In genomic region chr1:1063261-1063944, GRCh38 we compare ENCODE assay signal across 11 cellular contexts. TPM values are rescaled to one million over a fixed set of nuclear protein-coding genes. Genes with fewer than 3 reads are reported as not detected.
A peak's percentile ranks its signal among the peaks of the same experiment; 100 is the strongest.
DNase-seq lines count a peak whose midpoint lies in the region; ATAC-seq and TF ChIP-seq lines count a peak whose summit lies in the region.
"Had no signal": no experiment of that assay in that cellular context is flagged by ENCODE, and none has a peak within 500 bp of the region (broad histone marks: within the 10 kb centered on the region; RNA-seq: fewer than 3 reads in every experiment).

No MANE protein-coding gene starts in this region.

- H3K27ac ChIP-seq in neural progenitor cell, result no peak overlapping the region
- H3K27ac ChIP-seq: body of pancreas, heart left ventricle, upper lobe of right lung had no signal

- no peak for DNase-seq in activated CD4-positive, alpha-beta T cell treated with anti-CD3 and anti-CD28 coated beads for 36 hours
- no peak for DNase-seq in activated CD4-positive, alpha-beta T cell treated with anti-CD3 and anti-CD28 coated beads, Interleukin-2, amount 50 U/mL, for 4 hours
- DNase-seq in activated T-helper 2 cell treated with anti-CD3 and anti-CD28 coated beads, Interferon-gamma antibody, Interleukin-2, Interleukin-4, amounts not matched to agents 10 μg/mL and 5 μg/mL and 100 μg/mL, durations not matched to agents 14 hours and 24 hours and 36 hours (ENCODE audit: low spot score), result no peak
- DNase-seq in neural progenitor cell (ENCODE audit: low spot score), result no peak
- DNase-seq in MG63, result no peak
- DNase-seq in HCEC 1CT, result no peak

- H3K27ac Mint-ChIP-seq in activated CD4-positive, alpha-beta T cell treated with anti-CD3 and anti-CD28 coated beads for 36 hours, result peak overlapping the region; percentile 79
- peak overlapping the region; percentile 42 for H3K27ac Mint-ChIP-seq in activated T-helper 2 cell treated with anti-CD3 and anti-CD28 coated beads, Interferon-gamma antibody, Interleukin-2, Interleukin-4, amounts not matched to agents 10 μg/mL and 5 μg/mL and 100 μg/mL, durations not matched to agents 14 hours and 24 hours and 36 hours
- H3K27ac Mint-ChIP-seq in neural progenitor cell, result no peak overlapping the region

- H3K9me3 ChIP-seq in neural progenitor cell (ENCODE audit: low read depth) (no peaks in the 10 kb centered on the region), MG63 (no peaks in the 10 kb centered on the region)
- H3K9me3 ChIP-seq: body of pancreas, heart left ventricle, upper lobe of right lung had no signal

- peaks cover 11% of the 10 kb centered on the region for H3K27me3 Mint-ChIP-seq in activated CD4-positive, alpha-beta T cell treated with anti-CD3 and anti-CD28 coated beads for 36 hours
- peaks cover 20% of the 10 kb centered on the region for H3K27me3 Mint-ChIP-seq in activated T-helper 2 cell treated with anti-CD3 and anti-CD28 coated beads, Interferon-gamma antibody, Interleukin-2, Interleukin-4, amounts not matched to agents 10 μg/mL and 5 μg/mL and 100 μg/mL, durations not matched to agents 14 hours and 24 hours and 36 hours (ENCODE audit: low read depth)
- H3K27me3 Mint-ChIP-seq in neural progenitor cell (ENCODE audit: insufficient read depth, low read depth), result peaks cover 18% of the 10 kb centered on the region

- POLR2A ChIA-PET in activated CD4-positive, alpha-beta T cell treated with anti-CD3 and anti-CD28 coated beads for 36 hours (lab: Charles Lee), result interaction anchor here (0.6 to 1.2 kb wide), 2 partner anchors 30 to 73 kb away, joined by 3 to 5 read pairs; no protein-coding TSS in a partner anchor

- peaks cover 96% of the 10 kb centered on the region for H3K27me3 ChIP-seq in neural progenitor cell
- H3K27me3 ChIP-seq in MG63, result no peaks in the 10 kb centered on the region

- H4K20me1 ChIP-seq in neural progenitor cell (ENCODE audit: low read depth), result peaks cover 39% of the 10 kb centered on the region

- H3K4me1 Mint-ChIP-seq in activated CD4-positive, alpha-beta T cell treated with anti-CD3 and anti-CD28 coated beads for 36 hours, result peaks cover 36% of the 10 kb centered on the region
- H3K4me1 Mint-ChIP-seq in activated T-helper 2 cell treated with anti-CD3 and anti-CD28 coated beads, Interferon-gamma antibody, Interleukin-2, Interleukin-4, amounts not matched to agents 10 μg/mL and 5 μg/mL and 100 μg/mL, durations not matched to agents 14 hours and 24 hours and 36 hours (ENCODE audit: low read depth), result peaks cover 17% of the 10 kb centered on the region
- H3K4me1 Mint-ChIP-seq in neural progenitor cell, result peaks cover 16% of the 10 kb centered on the region

- no peak overlapping the region for H3K4me2 ChIP-seq in neural progenitor cell

- H3K4me3 Mint-ChIP-seq in activated CD4-positive, alpha-beta T cell treated with anti-CD3 and anti-CD28 coated beads for 36 hours, result peak overlapping the region; percentile 82
- peak overlapping the region; percentile 71 for H3K4me3 Mint-ChIP-seq in activated T-helper 2 cell treated with anti-CD3 and anti-CD28 coated beads, Interferon-gamma antibody, Interleukin-2, Interleukin-4, amounts not matched to agents 10 μg/mL and 5 μg/mL and 100 μg/mL, durations not matched to agents 14 hours and 24 hours and 36 hours (ENCODE audit: low read depth)
- peak overlapping the region; percentile 64 for H3K4me3 Mint-ChIP-seq in neural progenitor cell

- H3K79me2 ChIP-seq in neural progenitor cell (ENCODE audit: low read depth), result no peaks in the 10 kb centered on the region

- peaks cover 13% of the 10 kb centered on the region for H3K4me1 ChIP-seq in neural progenitor cell

- H3K36me3 Mint-ChIP-seq in activated CD4-positive, alpha-beta T cell treated with anti-CD3 and anti-CD28 coated beads for 36 hours (ENCODE audit: low read depth), result peaks cover 25% of the 10 kb centered on the region
- peaks cover 3% of the 10 kb centered on the region for H3K36me3 Mint-ChIP-seq in activated T-helper 2 cell treated with anti-CD3 and anti-CD28 coated beads, Interferon-gamma antibody, Interleukin-2, Interleukin-4, amounts not matched to agents 10 μg/mL and 5 μg/mL and 100 μg/mL, durations not matched to agents 14 hours and 24 hours and 36 hours (ENCODE audit: low read depth)
- H3K36me3 Mint-ChIP-seq in neural progenitor cell, result no peaks in the 10 kb centered on the region

- intact Hi-C loops in activated CD4-positive, alpha-beta T cell treated with anti-CD3 and anti-CD28 coated beads for 36 hours (cut with DNase I, micrococcal nuclease), result loop anchor here in 1 of 2 experiments (2.0 kb wide), 2 partner anchors 31 to 79 kb away; no protein-coding TSS in a partner anchor
- intact Hi-C loops in activated T-helper 2 cell treated with anti-CD3 and anti-CD28 coated beads, Interferon-gamma antibody, Interleukin-2, Interleukin-4, amounts not matched to agents 10 μg/mL and 5 μg/mL and 100 μg/mL, durations not matched to agents 14 hours and 24 hours and 36 hours (cut with micrococcal nuclease), result loop anchor here (2.0 to 10.0 kb wide), 3 partner anchors 41 to 79 kb away; partner anchors contain the start of genes AGRN and C1orf159

- H2AFZ ChIP-seq in neural progenitor cell (replicated peaks), result no peak overlapping the region

- peak; percentile 3 for ATAC-seq in activated CD4-positive, alpha-beta T cell treated with anti-CD3 and anti-CD28 coated beads for 36 hours
- ATAC-seq in HG03280 (IDR thresholded peaks at IDR 0.05; ENCODE audit: unreplicated experiment), result peak; percentile 1
- ATAC-seq in GM21576 (IDR thresholded peaks at IDR 0.05; ENCODE audit: unreplicated experiment), result no peak

- H3K9ac ChIP-seq in neural progenitor cell, result no peak overlapping the region

- TF ChIP-seq CTCF in neural progenitor cell (IDR thresholded peaks at IDR 0.05), result no peak

- H3K36me3 ChIP-seq in neural progenitor cell (no peaks in the 10 kb centered on the region), MG63 (no peaks in the 10 kb centered on the region)
- H3K36me3 ChIP-seq: heart left ventricle, upper lobe of right lung had no signal

- H3K9me3 Mint-ChIP-seq in activated CD4-positive, alpha-beta T cell treated with anti-CD3 and anti-CD28 coated beads for 36 hours (ENCODE audit: low read depth), result no peaks in the 10 kb centered on the region
- no peaks in the 10 kb centered on the region for H3K9me3 Mint-ChIP-seq in activated T-helper 2 cell treated with anti-CD3 and anti-CD28 coated beads, Interferon-gamma antibody, Interleukin-2, Interleukin-4, amounts not matched to agents 10 μg/mL and 5 μg/mL and 100 μg/mL, durations not matched to agents 14 hours and 24 hours and 36 hours
- H3K9me3 Mint-ChIP-seq in neural progenitor cell, result no peaks in the 10 kb centered on the region

- peaks cover 20% of the 10 kb centered on the region for H3F3A ChIP-seq in neural progenitor cell (ENCODE audit: low read depth)

- H3K4me3 ChIP-seq in neural progenitor cell (no peak overlapping the region), MG63 (no peak overlapping the region)
- H3K4me3 ChIP-seq: body of pancreas, heart left ventricle, upper lobe of right lung had no signal

- CTCF ChIA-PET in activated CD4-positive, alpha-beta T cell treated with anti-CD3 and anti-CD28 coated beads for 36 hours (lab: Charles Lee), result interaction anchor here (0.7 to 2.2 kb wide), 8 partner anchors 24 to 244 kb away, joined by 3 to 19 read pairs (median 5); partner anchors contain the start of gene PERM1

RNA-seq across cellular contexts. Expression of gene RNF223, which starts 10.7 kb away (rescaled TPM):
- not detected for total RNA-seq in activated CD4-positive, alpha-beta T cell treated with anti-CD3 and anti-CD28 coated beads for 36 hours
- total RNA-seq in activated T-helper 2 cell treated with anti-CD3 and anti-CD28 coated beads, Interferon-gamma antibody, Interleukin-2, Interleukin-4, amounts not matched to agents 10 μg/mL and 5 μg/mL and 100 μg/mL, durations not matched to agents 14 hours and 24 hours and 36 hours, result not detected in 2 replicates
- total RNA-seq in neural progenitor cell (ENCODE audit: low replicate concordance), result not detected in 2 replicates
- total RNA-seq in MG63 (2014; rRNA removed; shearing (Covaris generic); ENCODE audit: low replicate concordance), result not detected in 2 replicates
- total RNA-seq: heart left ventricle had no signal

RNA-seq across cellular contexts. Expression of gene AGRN, which starts 43.5 kb away (rescaled TPM):
- 10 to 100 TPM; 22.7 to 24.4 TPM for total RNA-seq in activated CD4-positive, alpha-beta T cell treated with anti-CD3 and anti-CD28 coated beads for 36 hours
- total RNA-seq in activated T-helper 2 cell treated with anti-CD3 and anti-CD28 coated beads, Interferon-gamma antibody, Interleukin-2, Interleukin-4, amounts not matched to agents 10 μg/mL and 5 μg/mL and 100 μg/mL, durations not matched to agents 14 hours and 24 hours and 36 hours, result 27.6 and 29.2 TPM in 2 replicates
- total RNA-seq in neural progenitor cell (ENCODE audit: low replicate concordance), result 34.1 and 142 TPM in 2 replicates
- 38.0 and 70.2 TPM in 2 replicates for total RNA-seq in MG63 (2014; rRNA removed; shearing (Covaris generic); ENCODE audit: low replicate concordance)

RNA-seq across cellular contexts. Expression of gene ISG15, which starts 50.1 kb away (rescaled TPM):
- 10 to 100 TPM; 30.5 to 51.7 TPM for total RNA-seq in activated CD4-positive, alpha-beta T cell treated with anti-CD3 and anti-CD28 coated beads for 36 hours
- total RNA-seq in activated T-helper 2 cell treated with anti-CD3 and anti-CD28 coated beads, Interferon-gamma antibody, Interleukin-2, Interleukin-4, amounts not matched to agents 10 μg/mL and 5 μg/mL and 100 μg/mL, durations not matched to agents 14 hours and 24 hours and 36 hours, result 31.9 and 33.8 TPM in 2 replicates
- total RNA-seq in neural progenitor cell (ENCODE audit: low replicate concordance), result 22.4 and 33.6 TPM in 2 replicates
- total RNA-seq in MG63 (2014; rRNA removed; shearing (Covaris generic); ENCODE audit: low replicate concordance), result 68.0 and 98.4 TPM in 2 replicates

RNA-seq across cellular contexts. Expression of gene C1orf159, which starts 52.5 kb away (rescaled TPM):
- 10 to 100 TPM; 11.3 to 13.5 TPM for total RNA-seq in activated CD4-positive, alpha-beta T cell treated with anti-CD3 and anti-CD28 coated beads for 36 hours
- 20.5 and 22.1 TPM in 2 replicates for total RNA-seq in activated T-helper 2 cell treated with anti-CD3 and anti-CD28 coated beads, Interferon-gamma antibody, Interleukin-2, Interleukin-4, amounts not matched to agents 10 μg/mL and 5 μg/mL and 100 μg/mL, durations not matched to agents 14 hours and 24 hours and 36 hours
- total RNA-seq in neural progenitor cell (ENCODE audit: low replicate concordance), result 8.0 and 24.0 TPM in 2 replicates
- 7.3 and 18.2 TPM in 2 replicates for total RNA-seq in MG63 (2014; rRNA removed; shearing (Covaris generic); ENCODE audit: low replicate concordance)
